Comparison of ENCODE assay signal across 12 cellular contexts in the genomic region with DNA sequence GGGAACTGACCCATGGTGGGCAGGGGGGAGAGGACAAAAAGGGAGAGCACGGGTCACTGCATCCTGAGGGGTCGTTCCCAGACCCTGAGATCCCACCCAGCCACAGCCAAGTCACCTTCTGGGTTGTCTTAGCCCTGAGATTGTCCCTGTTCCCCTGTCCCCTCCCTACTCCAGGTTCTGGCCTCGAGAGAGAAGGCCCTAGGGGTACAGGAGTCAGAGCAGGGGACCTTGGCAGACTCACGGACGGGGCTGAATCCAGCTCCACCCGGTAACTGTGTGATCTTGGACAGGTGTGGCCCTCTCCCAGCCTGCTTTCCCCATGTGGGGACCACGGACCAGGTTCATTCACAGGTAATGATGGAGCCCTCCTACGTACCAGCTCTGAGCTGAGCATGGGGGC.
"Had no signal": no experiment of that assay in that cellular context is flagged by ENCODE, and none has a peak within 500 bp of the region (broad histone marks: within the 10 kb centered on the region; RNA-seq: fewer than 3 reads in every experiment).

No MANE protein-coding gene starts in this region.

- H3K27ac ChIP-seq: ascending aorta, esophagus squamous epithelium, VCaP had no signal

- H3K27ac Mint-ChIP-seq: activated T-helper 17 cell treated with anti-CD3 and anti-CD28 coated beads, Interleukin-2, amount 50 U/mL, for 72 hours; natural killer cell treated with Interleukin-12 subunit alpha and Interleukin-12 subunit beta and Interleukin-15 and Interleukin-18, amount 100 ng/mL, for 72 hours; stimulated activated effector memory CD8-positive, alpha-beta T cell treated with anti-CD3 and anti-CD28 coated beads, Interleukin-12 subunit alpha, Interleukin-12 subunit beta, amount 100 ng/mL, for 72 hours had no signal

- H3K9me3 ChIP-seq: ascending aorta, esophagus squamous epithelium had no signal

- H3K4me3 ChIP-seq: ascending aorta, esophagus squamous epithelium had no signal

- H3K27me3 ChIP-seq: ascending aorta had no signal

- H3K4me3 Mint-ChIP-seq: activated T-helper 17 cell treated with anti-CD3 and anti-CD28 coated beads, Interleukin-2, amount 50 U/mL, for 72 hours; natural killer cell treated with Interleukin-12 subunit alpha and Interleukin-12 subunit beta and Interleukin-15 and Interleukin-18, amount 100 ng/mL, for 72 hours; stimulated activated effector memory CD8-positive, alpha-beta T cell treated with anti-CD3 and anti-CD28 coated beads, Interleukin-12 subunit alpha, Interleukin-12 subunit beta, amount 100 ng/mL, for 72 hours; type B pancreatic cell had no signal

- H3K9me3 Mint-ChIP-seq: activated T-helper 17 cell treated with anti-CD3 and anti-CD28 coated beads, Interleukin-2, amount 50 U/mL, for 72 hours; natural killer cell treated with Interleukin-12 subunit alpha and Interleukin-12 subunit beta and Interleukin-15 and Interleukin-18, amount 100 ng/mL, for 72 hours; stimulated activated effector memory CD8-positive, alpha-beta T cell treated with anti-CD3 and anti-CD28 coated beads, Interleukin-12 subunit alpha, Interleukin-12 subunit beta, amount 100 ng/mL, for 72 hours; type B pancreatic cell had no signal

- H3K36me3 Mint-ChIP-seq: natural killer cell treated with Interleukin-12 subunit alpha and Interleukin-12 subunit beta and Interleukin-15 and Interleukin-18, amount 100 ng/mL, for 72 hours; stimulated activated effector memory CD8-positive, alpha-beta T cell treated with anti-CD3 and anti-CD28 coated beads, Interleukin-12 subunit alpha, Interleukin-12 subunit beta, amount 100 ng/mL, for 72 hours; type B pancreatic cell had no signal

- ATAC-seq: activated T-helper 17 cell treated with anti-CD3 and anti-CD28 coated beads, Interleukin-2, amount 50 U/mL, for 72 hours; natural killer cell treated with Interleukin-12 subunit alpha and Interleukin-12 subunit beta and Interleukin-15 and Interleukin-18, amount 100 ng/mL, for 72 hours; stimulated activated effector memory CD8-positive, alpha-beta T cell treated with anti-CD3 and anti-CD28 coated beads, Interleukin-12 subunit alpha, Interleukin-12 subunit beta, amount 100 ng/mL, for 72 hours had no signal

- DNase-seq: activated CD4-positive, alpha-beta T cell treated with anti-CD3 and anti-CD28 coated beads, Interleukin-2, amount 50 U/mL, for 48 hours; activated naive CD4-positive, alpha-beta T cell treated with Interleukin-2 at 50 U/mL for 16 hours; effector CD4-positive, alpha-beta T cell; esophagus squamous epithelium; kidney glomerular epithelial cell; stimulated activated CD4-positive, alpha-beta T cell treated with anti-CD3 and anti-CD28 coated beads, Interleukin-2, amount 100 ng/mL, for 24 hours had no signal

- H3K4me1 Mint-ChIP-seq: activated T-helper 17 cell treated with anti-CD3 and anti-CD28 coated beads, Interleukin-2, amount 50 U/mL, for 72 hours had no signal

- H3K4me1 ChIP-seq: ascending aorta had no signal

- H3K36me3 ChIP-seq: ascending aorta, esophagus squamous epithelium had no signal
